In genomic region chr16:66536525-66536924, GRCh38 we compare ENCODE assay signal across 18 cellular contexts. TPM values are rescaled to one million over a fixed set of nuclear protein-coding genes. Genes with fewer than 3 reads are reported as not detected.
DNase-seq lines count a peak whose midpoint lies in the region; ATAC-seq and TF ChIP-seq lines count a peak whose summit lies in the region.
"Had no signal": no experiment of that assay in that cellular context is flagged by ENCODE, and none has a peak within 500 bp of the region (broad histone marks: within the 10 kb centered on the region; RNA-seq: fewer than 3 reads in every experiment).

No MANE protein-coding gene starts in this region.

- intact Hi-C loops in IMR-90 (cut with micrococcal nuclease): no loop called here

- H3K36me3 ChIP-seq in IMR-90 (ENCODE audit: control insufficient read depth, insufficient read depth, low read length): peaks cover 20% of the 10 kb centered on the region
- H3K36me3 ChIP-seq in neutrophil: peaks cover 7% of the 10 kb centered on the region

- no peak overlapping the region for H2BK120ac ChIP-seq in IMR-90 (ENCODE audit: low read depth, low read length)

- no peaks in the 10 kb centered on the region for H3K79me1 ChIP-seq in IMR-90 (ENCODE audit: low read depth in 1 of 2, low read length in 2 of 2)

- peak overlapping the region; percentile 34 for H2AK9ac ChIP-seq in IMR-90 (replicated peaks; ENCODE audit: low read depth, low read length, poor library complexity)

- no peak overlapping the region for H4K91ac ChIP-seq in IMR-90 (ENCODE audit: insufficient read depth, low read depth, low read length)

- H4K8ac ChIP-seq in IMR-90 (ENCODE audit: low read depth in 2 of 2, low read length in 2 of 2): no peak overlapping the region

- no peak overlapping the region for H4K5ac ChIP-seq in IMR-90 (ENCODE audit: low read depth, low read length)

- no peak overlapping the region for H2AK5ac ChIP-seq in IMR-90 (ENCODE audit: low read depth, low read length)

- no peak overlapping the region for H3K18ac ChIP-seq in IMR-90 (ENCODE audit: low read depth, low read length)

- H3K4me1 ChIP-seq in IMR-90 (ENCODE audit: control insufficient read depth, insufficient read depth, low read length) (no peaks in the 10 kb centered on the region), neutrophil (ENCODE audit: control insufficient read depth in 1 of 2, insufficient read depth in 1 of 2, low read depth in 1 of 2, low read length in 1 of 2) (peaks cover 17 to 20% of the 10 kb centered on the region in 2 experiments)

- peak; percentile 38 for DNase-seq in activated effector memory CD4-positive, alpha-beta T cell treated with anti-CD3 and anti-CD28 coated beads, Interleukin-2, amount 50 U/mL, for 16 hours
- no peak for DNase-seq in activated effector memory CD4-positive, alpha-beta T cell treated with Interleukin-2 at 50 U/mL for 16 hours
- DNase-seq in IMR-90 (no peak), NCI-H2227 treated with DMSO at 0.1 percent for 48 hours (lab: John Stamatoyannopoulos, UW) (no peak), left lobe of liver (ENCODE audit: low spot score) (no peak), HEK293T (ENCODE audit: extremely low spot score) (no peak)
- DNase-seq: AML-193; C1 segment of cervical spinal cord; Calu3; CD4-positive, alpha-beta T cell; DMS 273 treated with DMSO at 0.1 percent for 48 hours had no signal

- H3K4me2 ChIP-seq in IMR-90 (ENCODE audit: low read depth, low read length): no peak overlapping the region
- H3K4me2 ChIP-seq: KMS-11 had no signal

- H3K9ac ChIP-seq in IMR-90 (ENCODE audit: low read depth, low read length): no peak overlapping the region
- H3K9ac ChIP-seq: KMS-11 had no signal

- 83% methylated on average over 1 of the region's 4 CpGs; no CpG with 5 or more reads in 1 of the 2 experiments for WGBS in IMR-90 (ENCODE audit: extremely low coverage in 2 of 2, insufficient read length in 1 of 2), 2 experiments

- ATAC-seq in IMR-90 (ENCODE audit: low read depth) (no peak), left lobe of liver (no peak)
- ATAC-seq: GM12878 had no signal

- no TSS peak for BruUV-seq in IMR-90 (replicated peaks; lab: Mats Ljungman, UMichigan)

- H2BK15ac ChIP-seq in IMR-90 (ENCODE audit: low read depth, low read length): no peak overlapping the region

- in situ Hi-C loops in IMR-90 (cut with MboI; ENCODE audit: low sequenced_read_pairs): no loop called here

- no peak for TF ChIP-seq RAD21 in IMR-90 (IDR thresholded peaks at IDR 0.05; ENCODE audit: low read length)

- no peak overlapping the region for H3K23ac ChIP-seq in IMR-90 (ENCODE audit: low read depth, low read length)

- no peak overlapping the region for H3K27ac ChIP-seq in IMR-90 (ENCODE audit: insufficient read depth, low read length)
- H3K27ac ChIP-seq in neutrophil: peak overlapping the region; percentile 29
- H3K27ac ChIP-seq: 22Rv1, KMS-11 had no signal

- H3K9me1 ChIP-seq in IMR-90 (ENCODE audit: insufficient read depth, low read length): 0 out of 2 replicates have a peak, but pooled peaks cover 4% of the 10 kb centered on the region

- no peak for TF ChIP-seq POLR2A in IMR-90 (IDR thresholded peaks at IDR 0.05; ENCODE audit: low read depth, low read length)

- H3K9me3 ChIP-seq in IMR-90 (ENCODE audit: control insufficient read depth, insufficient read depth, low read length) (no peaks in the 10 kb centered on the region), neutrophil (no peaks in the 10 kb centered on the region)

- H3K4ac ChIP-seq in IMR-90 (ENCODE audit: low read depth, low read length): no peak overlapping the region

- H3K27me3 ChIP-seq in IMR-90 (ENCODE audit: control insufficient read depth, insufficient read depth, low read length) (no peaks in the 10 kb centered on the region), neutrophil (no peaks in the 10 kb centered on the region)

- CTCF ChIA-PET in IMR-90 (lab: Yijun Ruan, JAX) (interaction anchor here (0.6 kb wide), 1 partner anchor 823 kb away, joined by 5 read pairs; no protein-coding TSS in a partner anchor), HEK293T (lab: Yijun Ruan, JAX) (no interaction called here)

- dilution Hi-C loops in IMR-90 (cut with HindIII; ENCODE audit: low sequenced_read_pairs, unreplicated experiment): no loop called here

- H2AFZ ChIP-seq in IMR-90 (replicated peaks; ENCODE audit: low read length, poor library complexity): no peak overlapping the region

- no peak overlapping the region for H3K4me3 ChIP-seq in IMR-90 (ENCODE audit: insufficient read depth, low read depth, low read length)
- H3K4me3 ChIP-seq in neutrophil (ENCODE audit: low read depth in 1 of 2, low read length in 1 of 2): no peak overlapping the region
- H3K4me3 ChIP-seq: GM12878 had no signal

- H4K20me1 ChIP-seq in IMR-90 (ENCODE audit: insufficient read depth, low read length): no peaks in the 10 kb centered on the region

- no peak overlapping the region for H2BK20ac ChIP-seq in IMR-90 (ENCODE audit: low read depth, low read length)

- TF ChIP-seq CTCF in IMR-90 (conservative IDR thresholded peaks at IDR 0.05; ENCODE audit: low read depth, low read length) (no peak), neutrophil (IDR thresholded peaks at IDR 0.05) (no peak)

- H3K56ac ChIP-seq in IMR-90 (ENCODE audit: extremely low read depth, insufficient read depth, low read length): no peak overlapping the region

- POLR2A ChIA-PET in IMR-90 (lab: Charles Lee; ENCODE audit: unreplicated experiment): interaction anchor here (0.7 kb wide), 1 partner anchor 10 kb away, joined by 5 read pairs; no protein-coding TSS in a partner anchor
- POLR2A ChIA-PET in HEK293T (lab: Yijun Ruan, JAX): interaction anchor here (1.3 kb wide), 1 partner anchor 11 kb away, joined by 3 read pairs; no protein-coding TSS in a partner anchor

- no peak overlapping the region for H2BK5ac ChIP-seq in IMR-90 (ENCODE audit: low read depth, low read length, poor library complexity, severe bottlenecking)

- H3K14ac ChIP-seq in IMR-90 (replicated peaks; ENCODE audit: low read depth, low read length): no peak overlapping the region

TF ChIP-seq in IMR-90, 13 proteins besides CTCF, POLR2A, EP300 and RAD21 (continues in another document):
- TF ChIP-seq RCOR1 (IDR thresholded peaks at IDR 0.05; ENCODE audit: insufficient replicate concordance, low read length) (no peak), BHLHE40 (IDR thresholded peaks at IDR 0.05; ENCODE audit: low read depth, low read length) (no peak), MXI1 (IDR thresholded peaks at IDR 0.05; ENCODE audit: borderline replicate concordance, low read depth, low read length) (no peak)
- TF ChIP-seq, protein P1, sequence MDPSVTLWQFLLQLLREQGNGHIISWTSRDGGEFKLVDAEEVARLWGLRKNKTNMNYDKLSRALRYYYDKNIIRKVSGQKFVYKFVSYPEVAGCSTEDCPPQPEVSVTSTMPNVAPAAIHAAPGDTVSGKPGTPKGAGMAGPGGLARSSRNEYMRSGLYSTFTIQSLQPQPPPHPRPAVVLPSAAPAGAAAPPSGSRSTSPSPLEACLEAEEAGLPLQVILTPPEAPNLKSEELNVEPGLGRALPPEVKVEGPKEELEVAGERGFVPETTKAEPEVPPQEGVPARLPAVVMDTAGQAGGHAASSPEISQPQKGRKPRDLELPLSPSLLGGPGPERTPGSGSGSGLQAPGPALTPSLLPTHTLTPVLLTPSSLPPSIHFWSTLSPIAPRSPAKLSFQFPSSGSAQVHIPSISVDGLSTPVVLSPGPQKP (IDR thresholded peaks at IDR 0.05; ENCODE audit: borderline replicate concordance, low read depth, low read length): no peak

TF ChIP-seq in HEK293T, 16 proteins besides CTCF, POLR2A, EP300 and RAD21:
- TF ChIP-seq CTBP1 (IDR thresholded peaks at IDR 0.05; ENCODE audit: borderline replicate concordance) (no peak), FOXK2 (IDR thresholded peaks at IDR 0.05) (no peak), SUZ12 (IDR thresholded peaks at IDR 0.05) (no peak), FOXM1 (IDR thresholded peaks at IDR 0.05; ENCODE audit: borderline replicate concordance) (no peak), TARDBP (IDR thresholded peaks at IDR 0.05) (no peak), HDGF (IDR thresholded peaks at IDR 0.05; ENCODE audit: borderline replicate concordance) (no peak), LEF1 (IDR thresholded peaks at IDR 0.05; ENCODE audit: borderline replicate concordance) (no peak), ELF4 (IDR thresholded peaks at IDR 0.05) (no peak), NFRKB (IDR thresholded peaks at IDR 0.05) (no peak), ZNF384 (IDR thresholded peaks at IDR 0.05) (no peak)

RNA-seq across cellular contexts. Expression of gene TK2, which starts 13.4 kb away (rescaled TPM):
- total RNA-seq in IMR-90 (2012; rRNA removed): 16.5 and 20.0 TPM in 2 replicates
- polyA plus RNA-seq in IMR-90 (2012; rRNA removed): 12.6 and 14.7 TPM in 2 replicates
- polyA plus RNA-seq in IMR-90 (2012; cell fraction: cytosol; rRNA removed): 8.9 and 10.2 TPM in 2 replicates
- 19.2 and 37.2 TPM in 2 replicates for polyA plus RNA-seq in IMR-90 (2012; cell fraction: nucleus; rRNA removed; ENCODE audit: low replicate concordance)
- total RNA-seq in left lobe of liver: 39.0 TPM

RNA-seq across cellular contexts. Expression of gene CKLF, which starts 15.9 kb away (rescaled TPM):
- total RNA-seq in IMR-90 (2012; rRNA removed) (60.8 and 66.7 TPM in 2 replicates), left lobe of liver (10.5 TPM)
- polyA plus RNA-seq in IMR-90 (2012; rRNA removed): 92.2 and 102 TPM in 2 replicates
- polyA plus RNA-seq in IMR-90 (2012; cell fraction: cytosol; rRNA removed): 87.1 and 119 TPM in 2 replicates
- polyA plus RNA-seq in IMR-90 (2012; cell fraction: nucleus; rRNA removed; ENCODE audit: low replicate concordance): 15.6 and 33.4 TPM in 2 replicates

RNA-seq across cellular contexts. Expression of gene CMTM1, which starts 29.7 kb away (rescaled TPM):
- total RNA-seq in IMR-90 (2012; rRNA removed) (0.54 and 1.7 TPM in 2 replicates), left lobe of liver (0.98 TPM)
- polyA plus RNA-seq in IMR-90 (2012; rRNA removed): 1.8 and 2.1 TPM in 2 replicates
- polyA plus RNA-seq in IMR-90 (2012; cell fraction: cytosol; rRNA removed): 0.40 and 1.2 TPM in 2 replicates
- polyA plus RNA-seq in IMR-90 (2012; cell fraction: nucleus; rRNA removed; ENCODE audit: low replicate concordance): 0.95 and 0.96 TPM in 2 replicates

RNA-seq across cellular contexts. Expression of gene CMTM2, which starts 42.7 kb away (rescaled TPM):
- total RNA-seq in IMR-90 (2012; rRNA removed): not detected in 2 replicates
- polyA plus RNA-seq in IMR-90 (2012; rRNA removed): not detected in 2 replicates
- not detected in 2 replicates for polyA plus RNA-seq in IMR-90 (2012; cell fraction: cytosol; rRNA removed)
- polyA plus RNA-seq in IMR-90 (2012; cell fraction: nucleus; rRNA removed; ENCODE audit: low replicate concordance): 0.10 and 0.12 TPM in 2 replicates
- total RNA-seq in left lobe of liver: not detected
- total RNA-seq: CD4-positive, alpha-beta T cell; G401; H4; HT-29 had no signal
